1 cellular context compared by ENCODE assay signal in genomic region chr11:126404367-126404766, GRCh38.
TF ChIP-seq lines count a peak whose summit lies in the region.

No MANE protein-coding gene starts in this region.

TF ChIP-seq in WTC11, 78 proteins besides CTCF, POLR2A, EP300 and RAD21 (continued from another document):
- TF ChIP-seq, protein P1, sequence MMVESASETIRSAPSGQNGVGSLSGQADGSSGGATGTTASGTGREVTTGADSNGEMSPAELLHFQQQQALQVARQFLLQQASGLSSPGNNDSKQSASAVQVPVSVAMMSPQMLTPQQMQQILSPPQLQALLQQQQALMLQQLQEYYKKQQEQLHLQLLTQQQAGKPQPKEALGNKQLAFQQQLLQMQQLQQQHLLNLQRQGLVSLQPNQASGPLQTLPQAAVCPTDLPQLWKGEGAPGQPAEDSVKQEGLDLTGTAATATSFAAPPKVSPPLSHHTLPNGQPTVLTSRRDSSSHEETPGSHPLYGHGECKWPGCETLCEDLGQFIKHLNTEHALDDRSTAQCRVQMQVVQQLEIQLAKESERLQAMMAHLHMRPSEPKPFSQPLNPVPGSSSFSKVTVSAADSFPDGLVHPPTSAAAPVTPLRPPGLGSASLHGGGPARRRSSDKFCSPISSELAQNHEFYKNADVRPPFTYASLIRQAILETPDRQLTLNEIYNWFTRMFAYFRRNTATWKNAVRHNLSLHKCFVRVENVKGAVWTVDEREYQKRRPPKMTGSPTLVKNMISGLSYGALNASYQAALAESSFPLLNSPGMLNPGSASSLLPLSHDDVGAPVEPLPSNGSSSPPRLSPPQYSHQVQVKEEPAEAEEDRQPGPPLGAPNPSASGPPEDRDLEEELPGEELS (CRISPR knock-in tag; IDR thresholded peaks at IDR 0.05), result no peak
- no peak for TF ChIP-seq SMAD4 (CRISPR knock-in tag; IDR thresholded peaks at IDR 0.05)
- TF ChIP-seq, protein P2, sequence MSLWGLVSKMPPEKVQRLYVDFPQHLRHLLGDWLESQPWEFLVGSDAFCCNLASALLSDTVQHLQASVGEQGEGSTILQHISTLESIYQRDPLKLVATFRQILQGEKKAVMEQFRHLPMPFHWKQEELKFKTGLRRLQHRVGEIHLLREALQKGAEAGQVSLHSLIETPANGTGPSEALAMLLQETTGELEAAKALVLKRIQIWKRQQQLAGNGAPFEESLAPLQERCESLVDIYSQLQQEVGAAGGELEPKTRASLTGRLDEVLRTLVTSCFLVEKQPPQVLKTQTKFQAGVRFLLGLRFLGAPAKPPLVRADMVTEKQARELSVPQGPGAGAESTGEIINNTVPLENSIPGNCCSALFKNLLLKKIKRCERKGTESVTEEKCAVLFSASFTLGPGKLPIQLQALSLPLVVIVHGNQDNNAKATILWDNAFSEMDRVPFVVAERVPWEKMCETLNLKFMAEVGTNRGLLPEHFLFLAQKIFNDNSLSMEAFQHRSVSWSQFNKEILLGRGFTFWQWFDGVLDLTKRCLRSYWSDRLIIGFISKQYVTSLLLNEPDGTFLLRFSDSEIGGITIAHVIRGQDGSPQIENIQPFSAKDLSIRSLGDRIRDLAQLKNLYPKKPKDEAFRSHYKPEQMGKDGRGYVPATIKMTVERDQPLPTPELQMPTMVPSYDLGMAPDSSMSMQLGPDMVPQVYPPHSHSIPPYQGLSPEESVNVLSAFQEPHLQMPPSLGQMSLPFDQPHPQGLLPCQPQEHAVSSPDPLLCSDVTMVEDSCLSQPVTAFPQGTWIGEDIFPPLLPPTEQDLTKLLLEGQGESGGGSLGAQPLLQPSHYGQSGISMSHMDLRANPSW (CRISPR knock-in tag; conservative IDR thresholded peaks at IDR 0.05; ENCODE audit: low read depth), result no peak
- TF ChIP-seq AR (CRISPR knock-in tag; IDR thresholded peaks at IDR 0.05), result no peak
- TF ChIP-seq, protein P3, sequence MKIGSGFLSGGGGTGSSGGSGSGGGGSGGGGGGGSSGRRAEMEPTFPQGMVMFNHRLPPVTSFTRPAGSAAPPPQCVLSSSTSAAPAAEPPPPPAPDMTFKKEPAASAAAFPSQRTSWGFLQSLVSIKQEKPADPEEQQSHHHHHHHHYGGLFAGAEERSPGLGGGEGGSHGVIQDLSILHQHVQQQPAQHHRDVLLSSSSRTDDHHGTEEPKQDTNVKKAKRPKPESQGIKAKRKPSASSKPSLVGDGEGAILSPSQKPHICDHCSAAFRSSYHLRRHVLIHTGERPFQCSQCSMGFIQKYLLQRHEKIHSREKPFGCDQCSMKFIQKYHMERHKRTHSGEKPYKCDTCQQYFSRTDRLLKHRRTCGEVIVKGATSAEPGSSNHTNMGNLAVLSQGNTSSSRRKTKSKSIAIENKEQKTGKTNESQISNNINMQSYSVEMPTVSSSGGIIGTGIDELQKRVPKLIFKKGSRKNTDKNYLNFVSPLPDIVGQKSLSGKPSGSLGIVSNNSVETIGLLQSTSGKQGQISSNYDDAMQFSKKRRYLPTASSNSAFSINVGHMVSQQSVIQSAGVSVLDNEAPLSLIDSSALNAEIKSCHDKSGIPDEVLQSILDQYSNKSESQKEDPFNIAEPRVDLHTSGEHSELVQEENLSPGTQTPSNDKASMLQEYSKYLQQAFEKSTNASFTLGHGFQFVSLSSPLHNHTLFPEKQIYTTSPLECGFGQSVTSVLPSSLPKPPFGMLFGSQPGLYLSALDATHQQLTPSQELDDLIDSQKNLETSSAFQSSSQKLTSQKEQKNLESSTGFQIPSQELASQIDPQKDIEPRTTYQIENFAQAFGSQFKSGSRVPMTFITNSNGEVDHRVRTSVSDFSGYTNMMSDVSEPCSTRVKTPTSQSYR (CRISPR knock-in tag; IDR thresholded peaks at IDR 0.05), result no peak
- no peak for TF ChIP-seq HMGXB4 (CRISPR knock-in tag; IDR thresholded peaks at IDR 0.05)
- no peak for TF ChIP-seq NFYB (CRISPR knock-in tag; conservative IDR thresholded peaks at IDR 0.05; ENCODE audit: low read depth)
- TF ChIP-seq, protein P4, sequence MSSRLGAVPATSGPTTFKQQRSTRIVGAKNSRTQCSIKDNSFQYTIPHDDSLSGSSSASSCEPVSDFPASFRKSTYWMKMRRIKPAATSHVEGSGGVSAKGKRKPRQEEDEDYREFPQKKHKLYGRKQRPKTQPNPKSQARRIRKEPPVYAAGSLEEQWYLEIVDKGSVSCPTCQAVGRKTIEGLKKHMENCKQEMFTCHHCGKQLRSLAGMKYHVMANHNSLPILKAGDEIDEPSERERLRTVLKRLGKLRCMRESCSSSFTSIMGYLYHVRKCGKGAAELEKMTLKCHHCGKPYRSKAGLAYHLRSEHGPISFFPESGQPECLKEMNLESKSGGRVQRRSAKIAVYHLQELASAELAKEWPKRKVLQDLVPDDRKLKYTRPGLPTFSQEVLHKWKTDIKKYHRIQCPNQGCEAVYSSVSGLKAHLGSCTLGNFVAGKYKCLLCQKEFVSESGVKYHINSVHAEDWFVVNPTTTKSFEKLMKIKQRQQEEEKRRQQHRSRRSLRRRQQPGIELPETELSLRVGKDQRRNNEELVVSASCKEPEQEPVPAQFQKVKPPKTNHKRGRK (CRISPR knock-in tag; IDR thresholded peaks at IDR 0.05; ENCODE audit: borderline replicate concordance), result no peak
- TF ChIP-seq, protein P5, sequence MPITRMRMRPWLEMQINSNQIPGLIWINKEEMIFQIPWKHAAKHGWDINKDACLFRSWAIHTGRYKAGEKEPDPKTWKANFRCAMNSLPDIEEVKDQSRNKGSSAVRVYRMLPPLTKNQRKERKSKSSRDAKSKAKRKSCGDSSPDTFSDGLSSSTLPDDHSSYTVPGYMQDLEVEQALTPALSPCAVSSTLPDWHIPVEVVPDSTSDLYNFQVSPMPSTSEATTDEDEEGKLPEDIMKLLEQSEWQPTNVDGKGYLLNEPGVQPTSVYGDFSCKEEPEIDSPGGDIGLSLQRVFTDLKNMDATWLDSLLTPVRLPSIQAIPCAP (CRISPR knock-in tag; IDR thresholded peaks at IDR 0.05), result no peak
TF ChIP-seq in WTC11: peak in this region for 0.
